ENCODE assay signal across 19 cellular contexts in genomic region chr1:152392909-152393308, GRCh38. TPM values are rescaled to one million over a fixed set of nuclear protein-coding genes. Genes with fewer than 3 reads are reported as not detected.
DNase-seq lines count a peak whose midpoint lies in the region; ATAC-seq and TF ChIP-seq lines count a peak whose summit lies in the region.
"Had no signal": no experiment of that assay in that cellular context is flagged by ENCODE, and none has a peak within 500 bp of the region (broad histone marks: within the 10 kb centered on the region; RNA-seq: fewer than 3 reads in every experiment).

No MANE protein-coding gene starts in this region.

- intact Hi-C loops in left lung (cut with DNase I): no loop called here

- CTCF ChIA-PET in CD8-positive, alpha-beta memory T cell (lab: Charles Lee): interaction anchor here (1.0 to 6.3 kb wide), 3 partner anchors 45 to 66 kb away, joined by 3 to 36 read pairs (median 5); no protein-coding TSS in a partner anchor

- TF ChIP-seq CTCF in left lung (IDR thresholded peaks at IDR 0.05) (no peak), GM20000 (IDR thresholded peaks at IDR 0.05; ENCODE audit: extremely low read depth, missing control alignments) (no peak)

- peaks cover 4% of the 10 kb centered on the region for H3K4me1 ChIP-seq in CD8-positive, alpha-beta memory T cell (ENCODE audit: insufficient read depth, low read length)
- no peaks in the 10 kb centered on the region for H3K4me1 ChIP-seq in left lung
- H3K4me1 ChIP-seq: Caco-2, suprapubic skin had no signal

- peak in 2 of 5 donors; percentile 53 to 62 for DNase-seq in CD8-positive, alpha-beta memory T cell
- DNase-seq in M059J (ENCODE audit: low read depth) (peak; percentile 9), astrocyte of the hippocampus (ENCODE audit: low read depth, low spot score) (peak; percentile 29), left lung (no peak), GM20000 (ENCODE audit: low spot score) (no peak)
- DNase-seq in stimulated activated naive CD8-positive, alpha-beta T cell treated with anti-CD3 and anti-CD28 coated beads, Interleukin-15, Interleukin-2, amounts not matched to agents 100 U/mL and 50 U/mL, for 24 hours: no peak
- DNase-seq in activated naive CD8-positive, alpha-beta T cell treated with anti-CD3 and anti-CD28 coated beads, Interleukin-2, amount 50 U/mL, for 24 hours: no peak
- DNase-seq: activated B cell treated with CpG ODN at 0.5 μM for 24 hours, Caco-2, cerebellar nuclear complex, endodermal cell, IMR-90, mucosa of descending colon, NCI-H1105 treated with DMSO at 0.1 percent for 48 hours, nucleus accumbens, T-helper 1 cell had no signal

- H3K4me3 ChIP-seq in CD8-positive, alpha-beta memory T cell (ENCODE audit: low read length): no peak overlapping the region
- no peak overlapping the region for H3K4me3 ChIP-seq in left lung
- H3K4me3 ChIP-seq: mucosa of descending colon, suprapubic skin had no signal

- no peaks in the 10 kb centered on the region for H3K9me3 Mint-ChIP-seq in CD8-positive, alpha-beta memory T cell
- H3K9me3 Mint-ChIP-seq in activated naive CD8-positive, alpha-beta T cell treated with anti-CD3 and anti-CD28 coated beads, Interleukin-2, amount 50 U/mL, for 24 hours: no peaks in the 10 kb centered on the region

- ATAC-seq in left lung: peak; percentile 63
- no peak for ATAC-seq in stimulated activated naive CD8-positive, alpha-beta T cell treated with anti-CD3 and anti-CD28 coated beads, Interleukin-15, Interleukin-2, amounts not matched to agents 100 U/mL and 50 U/mL, for 24 hours
- ATAC-seq in HG03521 (IDR thresholded peaks at IDR 0.05; ENCODE audit: unreplicated experiment): no peak
- no peak for ATAC-seq in activated naive CD8-positive, alpha-beta T cell treated with anti-CD3 and anti-CD28 coated beads, Interleukin-2, amount 50 U/mL, for 24 hours
- ATAC-seq: mucosa of descending colon had no signal

- H3K27ac Mint-ChIP-seq in CD8-positive, alpha-beta memory T cell: peak overlapping the region in 4 of 8 donors; percentile 10 to 85 (median 50)
- no peak overlapping the region for H3K27ac Mint-ChIP-seq in activated naive CD8-positive, alpha-beta T cell treated with anti-CD3 and anti-CD28 coated beads, Interleukin-2, amount 50 U/mL, for 24 hours
- H3K27ac Mint-ChIP-seq: activated B cell treated with CpG ODN at 0.5 μM for 24 hours, endodermal cell had no signal

- H3K4me3 Mint-ChIP-seq in CD8-positive, alpha-beta memory T cell: peak overlapping the region in 5 of 7 donors; percentile 3 to 36 (median 30)
- H3K4me3 Mint-ChIP-seq in activated naive CD8-positive, alpha-beta T cell treated with anti-CD3 and anti-CD28 coated beads, Interleukin-2, amount 50 U/mL, for 24 hours: no peak overlapping the region
- H3K4me3 Mint-ChIP-seq: activated B cell treated with CpG ODN at 0.5 μM for 24 hours, endodermal cell had no signal

- peaks cover 20 to 33% of the 10 kb centered on the region in 2 donors for H3K27me3 Mint-ChIP-seq in CD8-positive, alpha-beta memory T cell
- peaks cover 38% of the 10 kb centered on the region for H3K27me3 Mint-ChIP-seq in activated naive CD8-positive, alpha-beta T cell treated with anti-CD3 and anti-CD28 coated beads, Interleukin-2, amount 50 U/mL, for 24 hours

- H3K9me3 ChIP-seq in CD8-positive, alpha-beta memory T cell (ENCODE audit: low read length): no peaks in the 10 kb centered on the region
- H3K9me3 ChIP-seq in left lung: no peaks in the 10 kb centered on the region
- H3K9me3 ChIP-seq: Caco-2, mucosa of descending colon, suprapubic skin had no signal

- H3K36me3 Mint-ChIP-seq in CD8-positive, alpha-beta memory T cell: no peaks in the 10 kb centered on the region
- H3K36me3 Mint-ChIP-seq in activated naive CD8-positive, alpha-beta T cell treated with anti-CD3 and anti-CD28 coated beads, Interleukin-2, amount 50 U/mL, for 24 hours (ENCODE audit: low read depth): no peaks in the 10 kb centered on the region

- no peaks in the 10 kb centered on the region for H3K36me3 ChIP-seq in CD8-positive, alpha-beta memory T cell (ENCODE audit: insufficient read depth, low read length)
- H3K36me3 ChIP-seq in left lung: no peaks in the 10 kb centered on the region
- H3K36me3 ChIP-seq: suprapubic skin had no signal

- H3K4me1 Mint-ChIP-seq in CD8-positive, alpha-beta memory T cell: peaks cover 30 to 38% (median 33%) of the 10 kb centered on the region in 3 donors
- H3K4me1 Mint-ChIP-seq in activated naive CD8-positive, alpha-beta T cell treated with anti-CD3 and anti-CD28 coated beads, Interleukin-2, amount 50 U/mL, for 24 hours: peaks cover 8% of the 10 kb centered on the region
- H3K4me1 Mint-ChIP-seq: activated B cell treated with CpG ODN at 0.5 μM for 24 hours, endodermal cell had no signal

- peaks cover 6% of the 10 kb centered on the region for H3K27me3 ChIP-seq in CD8-positive, alpha-beta memory T cell (ENCODE audit: insufficient read depth, low read length, poor library complexity, severe bottlenecking)
- peaks cover 0 to 8% of the 10 kb centered on the region in 2 donors for H3K27me3 ChIP-seq in left lung

- POLR2A ChIA-PET in CD8-positive, alpha-beta memory T cell (lab: Charles Lee): no interaction called here

- no peak overlapping the region for H3K27ac ChIP-seq in CD8-positive, alpha-beta memory T cell (ENCODE audit: low read depth, low read length)
- no peak overlapping the region for H3K27ac ChIP-seq in left lung
- H3K27ac ChIP-seq: suprapubic skin had no signal

RNA-seq across cellular contexts. Expression of gene CRNN, which starts 21.2 kb away (rescaled TPM):
- not detected for total RNA-seq in CD8-positive, alpha-beta memory T cell
- polyA plus RNA-seq in CD8-positive, alpha-beta memory T cell: not detected
- not detected in 2 replicates for total RNA-seq in M059J (2014; rRNA removed; shearing (Covaris generic))
- not detected for total RNA-seq in left lung
- total RNA-seq: activated B cell treated with CpG ODN at 0.5 μM for 24 hours, Caco-2, endodermal cell, IMR-90, mucosa of descending colon, RPMI7951 had no signal
- polyA plus RNA-seq: IMR-90 had no signal

RNA-seq across cellular contexts. Expression of gene FLG2, which starts 33.1 kb away (rescaled TPM):
- total RNA-seq in CD8-positive, alpha-beta memory T cell: not detected
- polyA plus RNA-seq in CD8-positive, alpha-beta memory T cell: not detected
- not detected in 2 replicates for total RNA-seq in M059J (2014; rRNA removed; shearing (Covaris generic))
- not detected for total RNA-seq in left lung
- total RNA-seq: activated B cell treated with CpG ODN at 0.5 μM for 24 hours, Caco-2, endodermal cell, IMR-90, mucosa of descending colon, RPMI7951 had no signal

Comparison
In these comparisons a context has a peak if more than half of its experiments do, and no peak if none do; other contexts are left out.
1. DNase-seq: peak in M059J (single experiment) and astrocyte of the hippocampus (single experiment); none in left lung (0 of 2), stimulated activated naive CD8-positive, alpha-beta T cell treated with anti-CD3 and anti-CD28 coated beads, Interleukin-15, Interleukin-2, amounts not matched to agents 100 U/mL and 50 U/mL, for 24 hours (single experiment), GM20000 (single experiment) and activated naive CD8-positive, alpha-beta T cell treated with anti-CD3 and anti-CD28 coated beads, Interleukin-2, amount 50 U/mL, for 24 hours (single experiment).